In genomic region chr4:159150380-159150779, GRCh38 we compare ENCODE assay signal across 17 cellular contexts. TPM values are rescaled to one million over a fixed set of nuclear protein-coding genes. Genes with fewer than 3 reads are reported as not detected.
DNase-seq lines count a peak whose midpoint lies in the region; ATAC-seq, FAIRE-seq and TF ChIP-seq lines count a peak whose summit lies in the region.
"Had no signal": no experiment of that assay in that cellular context is flagged by ENCODE, and none has a peak within 500 bp of the region (broad histone marks: within the 10 kb centered on the region; RNA-seq: fewer than 3 reads in every experiment).

No MANE protein-coding gene starts in this region.

- H2AFZ ChIP-seq in H1 (ENCODE audit: low read length), result no peak overlapping the region

- peaks cover 0 to 2% of the 10 kb centered on the region in 2 experiments for H4K20me1 ChIP-seq in H1 (replicated peaks in 1 of 2; ENCODE audit: control insufficient read depth in 1 of 2, insufficient read depth in 2 of 2, low read length in 2 of 2)

- no peak overlapping the region for H2BK12ac ChIP-seq in H1 (ENCODE audit: low read depth, low read length)

- no peak overlapping the region for H4K5ac ChIP-seq in H1 (ENCODE audit: insufficient read length, low read depth, low read length)

- H3K27ac ChIP-seq in cardiac muscle cell (peak overlapping the region; percentile 40), H1 (ENCODE audit: low read depth, low read length) (no peak overlapping the region)
- H3K27ac ChIP-seq: breast epithelium had no signal

- H3K27me3 Mint-ChIP-seq in natural killer cell treated with Interleukin-12 subunit alpha and Interleukin-12 subunit beta and Interleukin-15 and Interleukin-18, amount 100 ng/mL, for 72 hours, result no peaks in the 10 kb centered on the region

- no peak overlapping the region for H3K23ac ChIP-seq in H1 (ENCODE audit: insufficient read length)

- no peak for TF ChIP-seq RAD21 in H1 (IDR thresholded peaks at IDR 0.05 in 1 of 2, conservative IDR thresholded peaks at IDR 0.05 in 1 of 2; ENCODE audit: low read depth in 2 of 2, low read length in 2 of 2)

- peaks cover 3 to 97% of the 10 kb centered on the region in 2 experiments; a peak in 3 of 4 replicates for H3K79me2 ChIP-seq in H1 (ENCODE audit: control insufficient read depth in 1 of 2, insufficient read depth in 2 of 2, low read length in 2 of 2)

- H2BK120ac ChIP-seq in H1 (replicated peaks; ENCODE audit: low read depth, low read length), result no peak overlapping the region

- POLR2A ChIA-PET in H1 (lab: Charles Lee; ENCODE audit: partially characterized antibody), result interaction anchor here (1.2 kb wide), 1 partner anchor 40 kb away, joined by 3 read pairs; no protein-coding TSS in a partner anchor

- no peak overlapping the region for H3K56ac ChIP-seq in H1 (replicated peaks; ENCODE audit: insufficient read length, low read depth, low read length)

- H3K36me3 ChIP-seq in cardiac muscle cell (no peaks in the 10 kb centered on the region), H1 (ENCODE audit: control insufficient read depth in 2 of 4, insufficient read depth in 4 of 4, low read length in 3 of 4) (no peaks in the 10 kb centered on the region)
- H3K36me3 ChIP-seq: breast epithelium had no signal

- no peak for TF ChIP-seq POLR2A in H1 (IDR thresholded peaks at IDR 0.05; ENCODE audit: control extremely low read depth in 1 of 2, low read depth in 2 of 2, low read length in 2 of 2)

- H3K4me3 ChIP-seq in cardiac muscle cell, result no peak overlapping the region
- H3K4me3 ChIP-seq in H1 (ENCODE audit: extremely low read depth in 1 of 4, insufficient read depth in 2 of 4, low read depth in 3 of 4, low read length in 4 of 4), result no peak overlapping the region
- H3K4me3 ChIP-seq: breast epithelium, mucosa of descending colon had no signal

- H3K27me3 ChIP-seq in cardiac muscle cell, result no peaks in the 10 kb centered on the region
- no peaks in the 10 kb centered on the region for H3K27me3 ChIP-seq in H1 (replicated peaks in 1 of 4; ENCODE audit: control insufficient read depth in 3 of 4, extremely low read depth in 1 of 4, insufficient read depth in 3 of 4, low read length in 3 of 4)
- H3K27me3 ChIP-seq: breast epithelium had no signal

- CTCF ChIA-PET in H1 (lab: Charles Lee; ENCODE audit: partially characterized antibody), result interaction anchor here (1.3 to 1.5 kb wide), 2 partner anchors 29 to 248 kb away, joined by 3 read pairs; no protein-coding TSS in a partner anchor

- no peaks in the 10 kb centered on the region for H3K9me3 Mint-ChIP-seq in natural killer cell treated with Interleukin-12 subunit alpha and Interleukin-12 subunit beta and Interleukin-15 and Interleukin-18, amount 100 ng/mL, for 72 hours

- H4K91ac ChIP-seq in H1 (replicated peaks; ENCODE audit: insufficient read length, low read length), result no peak overlapping the region

- H3K9ac ChIP-seq in H1 (replicated peaks in 1 of 4; ENCODE audit: extremely low read depth in 1 of 4, low read depth in 3 of 4, low read length in 3 of 4), result no peak overlapping the region

- no peak for FAIRE-seq in H1 (lab: Jason Lieb, UNC)
- FAIRE-seq: A204.1, frontal cortex had no signal

- TF ChIP-seq EP300 in H1 (IDR thresholded peaks at IDR 0.05; ENCODE audit: borderline replicate concordance in 1 of 2, low read depth in 2 of 2, low read length in 2 of 2), result no peak

- no peak overlapping the region for H3K4me3 Mint-ChIP-seq in natural killer cell treated with Interleukin-12 subunit alpha and Interleukin-12 subunit beta and Interleukin-15 and Interleukin-18, amount 100 ng/mL, for 72 hours

- 81% methylated on average over 5 of the region's 5 CpGs; no CpG with 5 or more reads in 1 of the 2 experiments for WGBS in H1 (ENCODE audit: extremely low coverage in 1 of 2, insufficient coverage in 1 of 2, insufficient read length in 1 of 2, insufficient replicate concordance in 2 of 2, low coverage in 1 of 2, low lambda C conversion rate in 2 of 2, missing lambda C conversion rate in 1 of 2), 2 experiments

- H3K4ac ChIP-seq in H1 (replicated peaks; ENCODE audit: insufficient read length, low read depth, low read length), result no peak overlapping the region

- intact Hi-C loops in left ventricle myocardium superior (cut with micrococcal nuclease), result no loop called here
- intact Hi-C loops in left cardiac atrium (cut with DNase I), result no loop called here

- H3K23me2 ChIP-seq in H1 (ENCODE audit: low read depth, low read length), result no peaks in the 10 kb centered on the region

- no peak overlapping the region for H2BK20ac ChIP-seq in H1 (ENCODE audit: low read length)

- no peak overlapping the region for H3K27ac Mint-ChIP-seq in natural killer cell treated with Interleukin-12 subunit alpha and Interleukin-12 subunit beta and Interleukin-15 and Interleukin-18, amount 100 ng/mL, for 72 hours

- ATAC-seq in left ventricle myocardium superior (no peak), HG02981 (IDR thresholded peaks at IDR 0.05; ENCODE audit: unreplicated experiment) (peak; percentile 39), left cardiac atrium (no peak)
- ATAC-seq in natural killer cell treated with Interleukin-12 subunit alpha and Interleukin-12 subunit beta and Interleukin-15 and Interleukin-18, amount 100 ng/mL, for 72 hours, result no peak

- H3K79me1 ChIP-seq in H1 (ENCODE audit: low read depth, low read length), result peaks cover 7% of the 10 kb centered on the region; the same call in 1 of the 2 replicates

- H3K18ac ChIP-seq in H1 (ENCODE audit: extremely low read depth, low read length), result no peak overlapping the region

- H3K14ac ChIP-seq in H1 (ENCODE audit: insufficient read length), result no peak overlapping the region

- H4K8ac ChIP-seq in H1 (ENCODE audit: extremely low read depth, insufficient read depth, low read length), result no peak overlapping the region

- DNase-seq in cardiac muscle cell (ENCODE audit: low read depth in 1 of 2, low spot score in 1 of 2) (no peak), left ventricle myocardium superior (no peak), H1 (ENCODE audit: low read depth in 1 of 2, low spot score in 2 of 2) (no peak), glomerular visceral epithelial cell (ENCODE audit: extremely low spot score) (no peak), left cardiac atrium (no peak)
- no peak for DNase-seq in NK-92 treated with Interleukin-12 subunit alpha and Interleukin-12 subunit beta, amount 100 ng/mL, for 24 hours (lab: John Stamatoyannopoulos, UW)
- DNase-seq in natural killer cell treated with Interleukin-12 subunit alpha and Interleukin-12 subunit beta and Interleukin-15 and Interleukin-18, amount 100 ng/mL, for 72 hours (ENCODE audit: low spot score), result no peak
- DNase-seq: activated CD4-positive, CD25-positive, alpha-beta regulatory T cell; activated naive CD4-positive, alpha-beta T cell treated with Interleukin-2 at 50 U/mL for 16 hours; GDM1; mucosa of descending colon; NCI-H1417; NCI-H446 had no signal

- peaks cover 4 to 6% of the 10 kb centered on the region in 2 donors for H3K4me1 Mint-ChIP-seq in natural killer cell treated with Interleukin-12 subunit alpha and Interleukin-12 subunit beta and Interleukin-15 and Interleukin-18, amount 100 ng/mL, for 72 hours (ENCODE audit: low read depth in 2 of 2)

- no peak overlapping the region for H2AK5ac ChIP-seq in H1 (ENCODE audit: low read depth, low read length)

- no peak for TF ChIP-seq CTCF in cardiac muscle cell (IDR thresholded peaks at IDR 0.05; ENCODE audit: low read depth, low read length)
- no peak for TF ChIP-seq CTCF in H1 (IDR thresholded peaks at IDR 0.05; ENCODE audit: control extremely low read depth in 1 of 3, insufficient read depth in 1 of 3, low read depth in 1 of 3, low read length in 3 of 3)

- peaks cover 33% of the 10 kb centered on the region for H3K4me1 ChIP-seq in cardiac muscle cell (ENCODE audit: low read depth)
- H3K4me1 ChIP-seq in H1 (replicated peaks in 1 of 4; ENCODE audit: control insufficient read depth in 3 of 4, insufficient read depth in 4 of 4, low read length in 3 of 4), result peaks cover 0 to 7% (median 3%) of the 10 kb centered on the region in 4 experiments; a peak in 4 of 7 replicates
- H3K4me1 ChIP-seq: breast epithelium had no signal

- H3K9me3 ChIP-seq in cardiac muscle cell (ENCODE audit: low read depth), result no peaks in the 10 kb centered on the region
- no peaks in the 10 kb centered on the region for H3K9me3 ChIP-seq in H1 (ENCODE audit: insufficient read depth in 2 of 2, low read depth in 1 of 2, low read length in 1 of 2)
- H3K9me3 ChIP-seq: breast epithelium, mucosa of descending colon had no signal

- H2BK15ac ChIP-seq in H1 (ENCODE audit: low read length), result no peak overlapping the region

- no peaks in the 10 kb centered on the region for H3K36me3 Mint-ChIP-seq in natural killer cell treated with Interleukin-12 subunit alpha and Interleukin-12 subunit beta and Interleukin-15 and Interleukin-18, amount 100 ng/mL, for 72 hours

- peak overlapping the region; percentile 6 to 29; a peak in 1 of 4 replicates for H3K4me2 ChIP-seq in H1 (ENCODE audit: insufficient read depth in 1 of 2, low read depth in 2 of 2, low read length in 2 of 2)

- no peak overlapping the region for H2BK5ac ChIP-seq in H1 (ENCODE audit: low read depth, low read length)

TF ChIP-seq in H1, 55 proteins besides CTCF, POLR2A, EP300 and RAD21 (continues in another document):
- TF ChIP-seq NRF1 (IDR thresholded peaks at IDR 0.05; ENCODE audit: low read depth, low read length), result no peak
- no peak for TF ChIP-seq SRF (IDR thresholded peaks at IDR 0.05; ENCODE audit: low read depth, low read length)
- no peak for TF ChIP-seq POU5F1 (IDR thresholded peaks at IDR 0.05; ENCODE audit: low read depth, low read length)
- TF ChIP-seq FOSL1 (IDR thresholded peaks at IDR 0.05; ENCODE audit: insufficient read depth, low read depth, low read length), result no peak
- TF ChIP-seq RBBP5 (IDR thresholded peaks at IDR 0.05; ENCODE audit: borderline replicate concordance, low read depth, low read length), result no peak
- TF ChIP-seq RFX5 (IDR thresholded peaks at IDR 0.05; ENCODE audit: borderline replicate concordance, low read depth, low read length), result no peak
- TF ChIP-seq SIRT6 (IDR thresholded peaks at IDR 0.05; ENCODE audit: low read length), result no peak
- no peak for TF ChIP-seq JUN (IDR thresholded peaks at IDR 0.05; ENCODE audit: low read depth, low read length)

RNA-seq across cellular contexts. Expression of gene RAPGEF2, which starts 47.5 kb away (rescaled TPM):
- total RNA-seq in cardiac muscle cell, result 63.4 and 96.0 TPM in 2 replicates
- polyA plus RNA-seq in cardiac muscle cell, result 13.0 and 17.3 TPM in 2 replicates
- total RNA-seq in left ventricle myocardium superior, result 42.2 TPM
- total RNA-seq in H1 (2021; fragmentation: NEBNext Ultra II Directional; extraction: Animal tissue kit (Norgen Biotek cat#: 25700)), result 42.9 and 48.6 TPM in 2 replicates
- 16.7 and 24.4 TPM in 2 replicates for polyA plus RNA-seq in H1 (2011; rRNA removed)
- 23.7 TPM for polyA plus RNA-seq in H1 (2011; cell fraction: cytosol; rRNA removed)
- polyA plus RNA-seq in H1 (2011; cell fraction: nucleus; rRNA removed), result 33.0 TPM
- 23.2 to 31.0 TPM (median 29.9 TPM) in 4 replicates for polyA plus RNA-seq in H1 (2012, experiment 1 of 2)
- polyA plus RNA-seq in H1 (2012, experiment 2 of 2), result 1.7 TPM
- polyA plus RNA-seq in H1 (2013, experiment 1 of 2), result 24.0 TPM
- 27.4 TPM for polyA plus RNA-seq in H1 (2013, experiment 2 of 2)
- 84.3 and 118 TPM in 2 replicates for polyA minus RNA-seq in H1 (2011; rRNA and poly(A)+ RNA removed)
- polyA minus RNA-seq in H1 (2011; cell fraction: cytosol; rRNA and poly(A)+ RNA removed), result 33.5 TPM
- 76.8 TPM for polyA minus RNA-seq in H1 (2011; cell fraction: nucleus; rRNA and poly(A)+ RNA removed)
- total RNA-seq in left cardiac atrium, result 10 to 100 TPM; 28.0 to 38.0 TPM
- total RNA-seq in natural killer cell treated with Interleukin-12 subunit alpha and Interleukin-12 subunit beta and Interleukin-15 and Interleukin-18, amount 100 ng/mL, for 72 hours, result 10 to 100 TPM; 14.0 to 33.3 TPM
